Comparison of ENCODE assay signal across 9 cellular contexts in the genomic region with DNA sequence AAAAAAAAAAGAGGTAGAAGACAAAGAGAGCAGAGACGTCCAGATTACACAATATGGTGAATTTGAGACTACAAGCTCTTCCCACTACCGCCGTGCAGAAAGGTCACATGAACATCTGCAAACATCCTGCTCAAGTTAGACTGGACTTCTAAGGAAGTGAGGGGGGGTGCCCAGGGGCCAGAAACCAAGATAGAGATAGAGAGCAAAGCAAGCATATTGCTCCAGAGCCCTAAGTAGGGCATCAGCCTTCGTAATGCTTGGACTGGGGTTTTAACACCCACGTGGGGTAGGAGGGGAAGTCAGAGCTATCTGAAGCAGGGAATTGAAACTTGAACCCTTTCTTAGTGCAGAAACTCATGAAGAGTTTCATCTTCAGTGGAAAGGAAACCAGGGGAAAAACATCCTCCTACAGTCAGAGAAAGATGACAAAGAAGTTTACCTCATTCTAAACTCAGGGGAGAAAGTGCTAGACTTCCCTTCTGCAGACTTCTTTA. TPM values are rescaled to one million over a fixed set of nuclear protein-coding genes. Genes with fewer than 3 reads are reported as not detected.
DNase-seq lines count a peak whose midpoint lies in the region; ATAC-seq and TF ChIP-seq lines count a peak whose summit lies in the region.
"Had no signal": no experiment of that assay in that cellular context is flagged by ENCODE, and none has a peak within 500 bp of the region (broad histone marks: within the 10 kb centered on the region; RNA-seq: fewer than 3 reads in every experiment).

No MANE protein-coding gene starts in this region.

- H3K9me3 Mint-ChIP-seq in naive B cell (peaks cover 0 to 4% (median 0%) of the 10 kb centered on the region in 7 donors), osteocyte (ENCODE audit: unreplicated experiment) (no peaks in the 10 kb centered on the region)
- H3K9me3 Mint-ChIP-seq: T-cell had no signal

- peak; percentile 78 for ATAC-seq in HG03066 (IDR thresholded peaks at IDR 0.05; ENCODE audit: low read depth, unreplicated experiment)
- peak; percentile 67 to 68 for ATAC-seq in naive B cell (ENCODE audit: low read depth in 2 of 2)
- ATAC-seq: T-cell had no signal

- TF ChIP-seq CTCF in osteocyte (IDR thresholded peaks at IDR 0.05): no peak

- H3K4me3 Mint-ChIP-seq in naive B cell (peak overlapping the region in 6 of 8 donors; percentile 4 to 79 (median 43)), osteocyte (ENCODE audit: unreplicated experiment) (no peak overlapping the region)
- H3K4me3 Mint-ChIP-seq: T-cell had no signal

- H3K36me3 Mint-ChIP-seq in naive B cell (no peaks in the 10 kb centered on the region), osteocyte (ENCODE audit: unreplicated experiment) (no peaks in the 10 kb centered on the region)
- H3K36me3 Mint-ChIP-seq: T-cell had no signal

- H3K27ac Mint-ChIP-seq in naive B cell: peak overlapping the region in 4 of 6 donors; percentile 16 to 60 (median 53)
- no peak overlapping the region for H3K27ac Mint-ChIP-seq in osteocyte (ENCODE audit: unreplicated experiment)
- H3K27ac Mint-ChIP-seq: T-cell had no signal

- H3K4me1 Mint-ChIP-seq in naive B cell (peaks cover 9 to 29% (median 12%) of the 10 kb centered on the region in 3 donors), osteocyte (ENCODE audit: unreplicated experiment) (no peaks in the 10 kb centered on the region)

- H3K27me3 Mint-ChIP-seq in naive B cell: peaks cover 0 to 19% (median 10%) of the 10 kb centered on the region in 3 donors
- H3K27me3 Mint-ChIP-seq in osteocyte (ENCODE audit: unreplicated experiment): no peaks in the 10 kb centered on the region

- DNase-seq in activated CD8-positive, alpha-beta memory T cell treated with anti-CD3 and anti-CD28 coated beads for 48 hours (ENCODE audit: low read depth in 2 of 3, low spot score in 2 of 3): peak in 2 of 3 experiments; percentile 7 to 10
- DNase-seq in activated CD8-positive, alpha-beta memory T cell treated with anti-CD3 and anti-CD28 coated beads, Interleukin-2, amount 50 U/mL, for 4 hours: no peak
- DNase-seq in activated CD8-positive, alpha-beta memory T cell treated with anti-CD3 and anti-CD28 coated beads, Interleukin-2, amount 50 U/mL, for 24 hours (ENCODE audit: extremely low read depth): peak; percentile 8
- DNase-seq in naive B cell: peak; percentile 11
- DNase-seq in NCI-H1930 (lab: John Stamatoyannopoulos, UW): no peak
- no peak for DNase-seq in DMS 273 (lab: John Stamatoyannopoulos, UW; ENCODE audit: unreplicated experiment)
- no peak for DNase-seq in osteocyte (ENCODE audit: extremely low spot score, unreplicated experiment)

RNA-seq across cellular contexts. Expression of a gene that starts 8.7 kb away (rescaled TPM):
- polyA plus RNA-seq in naive B cell (ENCODE audit: low read depth in 6 of 6): not detected
- total RNA-seq in osteocyte: not detected in 2 replicates
- total RNA-seq: T-cell had no signal

Comparison
In these comparisons a context has a peak if more than half of its experiments do, and no peak if none do; other contexts are left out.
1. DNase-seq: peak in activated CD8-positive, alpha-beta memory T cell treated with anti-CD3 and anti-CD28 coated beads for 48 hours (2 of 3), activated CD8-positive, alpha-beta memory T cell treated with anti-CD3 and anti-CD28 coated beads, Interleukin-2, amount 50 U/mL, for 24 hours (single experiment) and naive B cell (single experiment); none in activated CD8-positive, alpha-beta memory T cell treated with anti-CD3 and anti-CD28 coated beads, Interleukin-2, amount 50 U/mL, for 4 hours (single experiment), NCI-H1930 (0 of 2), DMS 273 (single experiment) and osteocyte (single experiment).